In genomic region chr1:169491845-169492281, GRCh38 we compare ENCODE assay signal across 11 cellular contexts. TPM values are rescaled to one million over a fixed set of nuclear protein-coding genes. Genes with fewer than 3 reads are reported as not detected.
A peak's percentile ranks its signal among the peaks of the same experiment; 100 is the strongest.
DNase-seq lines count a peak whose midpoint lies in the region; ATAC-seq, FAIRE-seq and TF ChIP-seq lines count a peak whose summit lies in the region.
"Had no signal": no experiment of that assay in that cellular context is flagged by ENCODE, and none has a peak within 500 bp of the region (broad histone marks: within the 10 kb centered on the region; RNA-seq: fewer than 3 reads in every experiment).

No MANE protein-coding gene starts in this region.

- in situ Hi-C loops in GM13977 (cut with MboI; ENCODE audit: low pct_unique_long_range_greater_than_20kb, low sequenced_read_pairs, unreplicated experiment), result no loop called here

- no peaks in the 10 kb centered on the region for H3K9me3 ChIP-seq in esophagus (ENCODE audit: control insufficient read depth in 2 of 2, insufficient read depth in 1 of 2, low read depth in 1 of 2, low read length in 1 of 2)

- ATAC-seq in GM19467 (IDR thresholded peaks at IDR 0.05; ENCODE audit: unreplicated experiment) (peak; percentile 46), HG03280 (IDR thresholded peaks at IDR 0.05; ENCODE audit: unreplicated experiment) (peak; percentile 66)
- ATAC-seq: left ventricle myocardium superior had no signal

- no peaks in the 10 kb centered on the region for H3K4me1 ChIP-seq in esophagus (ENCODE audit: control insufficient read depth in 2 of 2, insufficient read depth in 2 of 2, low read length in 1 of 2)

- TF ChIP-seq CTCF in GM13977 (IDR thresholded peaks at IDR 0.05; ENCODE audit: extremely low read depth, insufficient read depth, missing control alignments), result no peak

- no peaks in the 10 kb centered on the region for H3K27me3 ChIP-seq in esophagus (ENCODE audit: control insufficient read depth in 1 of 2, insufficient read depth in 2 of 2, low read length in 2 of 2)

- DNase-seq in GM12891 (ENCODE audit: insufficient read length, low spot score), result no peak
- no peak for DNase-seq in GM13977 (ENCODE audit: low spot score)
- DNase-seq in NCI-H2227 (lab: John Stamatoyannopoulos, UW; ENCODE audit: unreplicated experiment), result no peak
- no peak for DNase-seq in GM19238 (ENCODE audit: insufficient read length, low spot score)
- DNase-seq in COLO668 (lab: John Stamatoyannopoulos, UW; ENCODE audit: unreplicated experiment), result no peak
- DNase-seq: CD4-positive, alpha-beta memory T cell; KG1; left ventricle myocardium superior had no signal

- FAIRE-seq in GM12891 (lab: Jason Lieb, UNC), result peak; percentile 9

- 76 to 77% methylated on average over 3 of the region's 3 CpGs for WGBS in esophagus, 2 donors

- H3K27ac ChIP-seq in esophagus (ENCODE audit: low read depth in 2 of 2, low read length in 1 of 2), result peak overlapping the region; percentile 13 to 34

- no peaks in the 10 kb centered on the region for H3K36me3 ChIP-seq in esophagus (ENCODE audit: control insufficient read depth in 2 of 2, insufficient read depth in 2 of 2, low read length in 1 of 2)

- no peak for TF ChIP-seq POLR2A in GM12891 (IDR thresholded peaks at IDR 0.05; ENCODE audit: low read depth, low read length)

- H3K4me3 ChIP-seq in esophagus (ENCODE audit: low read depth in 1 of 2, low read length in 2 of 2), result no peak overlapping the region

TF ChIP-seq in GM12891, 5 proteins besides CTCF, POLR2A, EP300 and RAD21:
- TF ChIP-seq SPI1 (IDR thresholded peaks at IDR 0.05; ENCODE audit: low read depth, low read length) (no peak), POU2F2 (IDR thresholded peaks at IDR 0.05; ENCODE audit: low read depth, low read length) (0 out of 2 replicates have a peak, but pooled peaks have one; percentile 27)

RNA-seq across cellular contexts. Expression of gene SLC19A2, which starts 6.1 kb away (rescaled TPM):
- 0.90 TPM for polyA plus RNA-seq in GM12891 (2012; ENCODE audit: low read depth, missing spikeins)
- polyA plus RNA-seq in esophagus, result 1 to 10 TPM; 5.7 to 8.8 TPM
